In the genomic region with DNA sequence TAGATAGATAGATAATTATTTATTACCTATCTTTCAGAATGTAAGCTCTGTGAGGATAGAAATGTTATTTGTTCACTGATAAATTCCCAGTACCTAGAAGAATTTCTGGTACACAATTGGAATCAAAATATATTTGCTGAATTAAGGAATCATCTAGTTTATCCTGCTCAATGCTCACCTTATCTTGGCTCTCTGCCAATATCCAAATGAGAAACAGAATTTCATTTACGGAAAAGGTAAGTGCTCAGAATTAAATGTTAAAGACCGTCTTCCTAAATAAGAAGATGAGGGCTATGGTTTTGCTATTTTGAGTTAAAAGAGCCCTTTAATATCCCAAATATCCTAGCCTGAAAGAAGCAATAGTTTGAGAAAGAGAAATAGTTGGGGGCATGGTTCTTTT, we compare ENCODE assay signal across 33 cellular contexts.
"Had no signal": no experiment of that assay in that cellular context is flagged by ENCODE, and none has a peak within 500 bp of the region (broad histone marks: within the 10 kb centered on the region; RNA-seq: fewer than 3 reads in every experiment).

No MANE protein-coding gene starts in this region.

- H3K27me3 ChIP-seq: adrenal gland, ascending aorta, body of pancreas, brain microvascular endothelial cell, breast epithelium, cardiac muscle cell had no signal

- H3K4me3 ChIP-seq: adrenal gland, ascending aorta, body of pancreas, breast epithelium, cardiac muscle cell had no signal

- H3K36me3 ChIP-seq: adrenal gland, ascending aorta, brain microvascular endothelial cell, breast epithelium, cardiac muscle cell had no signal

- H3K27ac ChIP-seq: adrenal gland, ascending aorta, body of pancreas, brain microvascular endothelial cell, breast epithelium, cardiac muscle cell had no signal

- H3K4me1 ChIP-seq: adrenal gland, ascending aorta, body of pancreas, breast epithelium had no signal

- DNase-seq: activated effector memory CD4-positive, alpha-beta T cell treated with anti-CD3 and anti-CD28 coated beads, Interleukin-2, amount 50 U/mL, for 16 hours; activated effector memory CD4-positive, alpha-beta T cell treated with Interleukin-2 at 50 U/mL for 16 hours; activated gamma-delta T cell; activated gamma-delta T cell treated with Interleukin-2 at 50 U/mL for 16 hours; activated naive CD4-positive, alpha-beta T cell; activated naive CD4-positive, alpha-beta T cell treated with anti-CD3 and anti-CD28 coated beads for 36 hours; activated naive CD4-positive, alpha-beta T cell treated with anti-CD3 and anti-CD28 coated beads, Interleukin-2, amount 10 ng/mL, durations not matched to agents 7 days and 5 days; activated naive CD4-positive, alpha-beta T cell treated with anti-CD3 and anti-CD28 coated beads, Interleukin-2, amount 50 U/mL, for 16 hours; activated naive CD4-positive, alpha-beta T cell treated with Interleukin-2 at 50 U/mL for 16 hours; activated naive CD8-positive, alpha-beta T cell treated with anti-CD3 and anti-CD28 coated beads for 36 hours; activated naive CD8-positive, alpha-beta T cell treated with anti-CD3 and anti-CD28 coated beads, Interleukin-2, amount 10 ng/mL, durations not matched to agents 7 days and 5 days; activated naive CD8-positive, alpha-beta T cell treated with anti-CD3 and anti-CD28 coated beads, Interleukin-2, amount 50 U/mL, for 24 hours; activated T-cell treated with anti-CD3 and anti-CD28 coated beads, Interleukin-2, amount 50 U/mL, for 24 hours; activated T-cell treated with anti-CD3 and anti-CD28 coated beads, Interleukin-2, amount 50 U/mL, for 4 hours; activated T-cell treated with anti-CD3 and anti-CD28 coated beads, Interleukin-2, amount 50 U/mL, for 48 hours; activated T-cell treated with anti-CD3 and anti-CD28 coated beads, Interleukin-2, amount 50 U/mL, for 72 hours; adrenal gland; amniotic stem cell; amygdala; anterior cingulate cortex; aorta; body of pancreas; brain microvascular endothelial cell; caudate nucleus; central memory CD4-positive, alpha-beta T cell; cerebellar nuclear complex had no signal

- H3K9me3 ChIP-seq: adrenal gland, ascending aorta, body of pancreas, breast epithelium had no signal

- ATAC-seq: activated naive CD4-positive, alpha-beta T cell treated with anti-CD3 and anti-CD28 coated beads, Interleukin-2, amount 50 U/mL, for 72 hours; activated naive CD8-positive, alpha-beta T cell treated with anti-CD3 and anti-CD28 coated beads, Interleukin-2, amount 50 U/mL, for 24 hours; activated T-cell treated with anti-CD3 and anti-CD28 coated beads, Interleukin-2, amount 50 U/mL, for 4 hours; activated T-cell treated with anti-CD3 and anti-CD28 coated beads, Interleukin-2, amount 50 U/mL, for 72 hours; activated T-helper 17 cell treated with anti-CD3 and anti-CD28 coated beads, Interleukin-2, amount 50 U/mL, for 72 hours; body of pancreas had no signal

- FAIRE-seq: astrocyte, bronchial epithelial cell had no signal
